Comparison of ENCODE assay signal across 8 cellular contexts in genomic region chr3:160226026-160226739, GRCh38. TPM values are rescaled to one million over a fixed set of nuclear protein-coding genes. Genes with fewer than 3 reads are reported as not detected.
DNase-seq lines count a peak whose midpoint lies in the region; ATAC-seq and TF ChIP-seq lines count a peak whose summit lies in the region.

No MANE protein-coding gene starts in this region.

- CTCF ChIA-PET in SK-N-SH (lab: Yijun Ruan, JAX) = interaction anchor here (0.7 to 4.2 kb wide), 13 partner anchors 10 to 224 kb away, joined by 3 to 23 read pairs (median 3); partner anchors contain the start of gene TRIM59

- DNase-seq in SK-N-SH (peak; percentile 78), epithelial cell of esophagus (ENCODE audit: low read depth) (no peak), nephron progenitor cell (peak; percentile 68), LoVo (ENCODE audit: low spot score) (no peak), NCI-H2029 treated with DMSO at 0.1 percent for 48 hours (lab: John Stamatoyannopoulos, UW) (no peak)

- H3K4me3 ChIP-seq in SK-N-SH (ENCODE audit: low read depth in 2 of 2, low read length in 1 of 2) (peak overlapping the region; percentile 54 to 63), epithelial cell of esophagus (ENCODE audit: low read length) (peak overlapping the region; percentile 11)

- TF ChIP-seq EP300 in SK-N-SH (IDR thresholded peaks at IDR 0.05; ENCODE audit: borderline replicate concordance in 1 of 2, low read depth in 1 of 2, low read length in 1 of 2) = no peak

- H2AFZ ChIP-seq in SK-N-SH (ENCODE audit: low read depth) = peak overlapping the region; percentile 81; the same call in 1 of the 2 replicates

- no peaks in the 10 kb centered on the region for H3K9me2 ChIP-seq in SK-N-SH

- peaks cover 23% of the 10 kb centered on the region for H3K27me3 ChIP-seq in SK-N-SH (ENCODE audit: insufficient read depth)

- no peaks in the 10 kb centered on the region for H4K20me1 ChIP-seq in SK-N-SH (ENCODE audit: insufficient read depth)

- 12% methylated on average over 31 of the region's 78 CpGs for WGBS in SK-N-SH (ENCODE audit: low lambda C conversion rate)

- no peak overlapping the region for H3K9ac ChIP-seq in SK-N-SH

- H3K36me3 Mint-ChIP-seq in nephron progenitor cell (ENCODE audit: low read depth) = no peaks in the 10 kb centered on the region

- H3K79me2 ChIP-seq in SK-N-SH (ENCODE audit: insufficient read depth) = no peaks in the 10 kb centered on the region

- H3K36me3 ChIP-seq in SK-N-SH (replicated peaks in 1 of 2; ENCODE audit: control insufficient read depth in 1 of 2, insufficient read depth in 2 of 2, low read length in 1 of 2) = no peaks in the 10 kb centered on the region

- H3K4me1 ChIP-seq in SK-N-SH (ENCODE audit: control insufficient read depth in 1 of 2, insufficient read depth in 2 of 2, low read depth in 1 of 2, low read length in 1 of 2) = peaks cover 0 to 12% of the 10 kb centered on the region in 2 experiments; a peak in 1 of 4 replicates

- no peaks in the 10 kb centered on the region for H3K9me3 ChIP-seq in SK-N-SH

- no peaks in the 10 kb centered on the region for H3K9me3 Mint-ChIP-seq in nephron progenitor cell

- POLR2A ChIA-PET in SK-N-SH (lab: Yijun Ruan, JAX) = interaction anchor here (1.7 kb wide), 1 partner anchor 175 kb away, joined by 3 read pairs; no protein-coding TSS in a partner anchor

- no peak overlapping the region for H3K27ac Mint-ChIP-seq in nephron progenitor cell

- peak overlapping the region; percentile 88 for H3K4me3 Mint-ChIP-seq in nephron progenitor cell

- TF ChIP-seq CTCF in C4-2B (conservative IDR thresholded peaks at IDR 0.05) (no peak), SK-N-SH (IDR thresholded peaks at IDR 0.05) (no peak), epithelial cell of esophagus (IDR thresholded peaks at IDR 0.05; ENCODE audit: insufficient read depth, low read depth, low read length, missing control alignments) (no peak), nephron progenitor cell (IDR thresholded peaks at IDR 0.05) (no peak)

- no peak for TF ChIP-seq RAD21 in SK-N-SH (IDR thresholded peaks at IDR 0.05; ENCODE audit: low read length)

- peaks cover 7% of the 10 kb centered on the region for H3F3A ChIP-seq in SK-N-SH (replicated peaks; ENCODE audit: insufficient read depth)

- peaks cover 19% of the 10 kb centered on the region for H3K4me1 Mint-ChIP-seq in nephron progenitor cell

- peak overlapping the region; percentile 43 for H3K27ac ChIP-seq in C4-2B
- no peak overlapping the region for H3K27ac ChIP-seq in SK-N-SH (ENCODE audit: low read depth in 2 of 2, low read length in 1 of 2)

- ATAC-seq in GM18867 (IDR thresholded peaks at IDR 0.05; ENCODE audit: unreplicated experiment) (peak; percentile 27), HG03139 (IDR thresholded peaks at IDR 0.05; ENCODE audit: unreplicated experiment) (peak; percentile 8)

- H3K4me2 ChIP-seq in SK-N-SH = peak overlapping the region; percentile 88

- peaks cover 62% of the 10 kb centered on the region for H3K27me3 Mint-ChIP-seq in nephron progenitor cell (ENCODE audit: low read depth, poor library complexity)

TF ChIP-seq in SK-N-SH, 30 proteins besides CTCF, POLR2A, EP300 and RAD21:
- peak; percentile 79 for TF ChIP-seq REST (IDR thresholded peaks at IDR 0.05; ENCODE audit: low read depth, low read length)
- TF ChIP-seq IRF3 (IDR thresholded peaks at IDR 0.05; ENCODE audit: low read depth, low read length) = no peak

RNA-seq across cellular contexts. Expression of gene C3orf80, which starts 1.0 kb away (rescaled TPM):
- 0.02 TPM in 1 of 2 replicates, not detected in the other for polyA plus RNA-seq in SK-N-SH (2012; rRNA removed)
- polyA plus RNA-seq in SK-N-SH (2012; cell fraction: cytosol; rRNA removed) = 0.01 TPM in 1 of 2 replicates, not detected in the other
- 0.02 and 0.08 TPM in 2 replicates for polyA plus RNA-seq in SK-N-SH (2012; cell fraction: nucleus; rRNA removed)

Comparison
In these comparisons a context has a peak if more than half of its experiments do, and no peak if none do; other contexts are left out.
1. DNase-seq: peak in SK-N-SH (single experiment) and nephron progenitor cell (single experiment); none in epithelial cell of esophagus (single experiment), LoVo (single experiment) and NCI-H2029 treated with DMSO at 0.1 percent for 48 hours (single experiment).